11 cellular contexts compared by ENCODE assay signal in the genomic region with DNA sequence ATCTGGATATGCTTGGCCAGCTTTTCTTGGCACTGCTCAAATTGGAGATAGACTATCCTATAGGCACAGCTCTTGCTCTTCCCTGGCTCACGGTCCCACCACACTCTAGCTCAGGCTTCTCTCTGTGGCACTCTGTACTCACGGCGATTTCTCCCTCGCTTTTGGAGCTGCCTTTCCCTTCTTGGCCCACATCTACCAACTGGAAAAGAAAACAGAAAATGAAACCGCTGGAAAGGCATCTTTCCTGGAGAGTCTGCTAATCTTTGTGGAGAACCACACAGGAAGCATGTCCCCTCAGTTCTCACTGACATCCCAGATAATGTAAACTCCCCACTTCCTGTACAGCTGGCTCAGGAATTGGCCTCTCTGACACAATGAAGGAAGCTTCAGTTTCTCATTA.
DNase-seq lines count a peak whose midpoint lies in the region; ATAC-seq, FAIRE-seq and TF ChIP-seq lines count a peak whose summit lies in the region.
"Had no signal": no experiment of that assay in that cellular context is flagged by ENCODE, and none has a peak within 500 bp of the region (broad histone marks: within the 10 kb centered on the region; RNA-seq: fewer than 3 reads in every experiment).

No MANE protein-coding gene starts in this region.

- peak overlapping the region; percentile 63 for H3K9ac ChIP-seq in endothelial cell of umbilical vein (replicated peaks; ENCODE audit: extremely low read depth, insufficient read depth, low read length)

- peak overlapping the region; percentile 91 for H3K4me2 ChIP-seq in endothelial cell of umbilical vein (ENCODE audit: insufficient read depth, low read length)

- DNase-seq in AG08396 (ENCODE audit: low spot score) (peak; percentile 64), NCI-H146 treated with DMSO at 0.1 percent for 48 hours (lab: John Stamatoyannopoulos, UW; ENCODE audit: unreplicated experiment) (peak; percentile 36), endothelial cell of umbilical vein (ENCODE audit: low read depth, low spot score) (peak; percentile 86), nephron progenitor cell (no peak), Calu3 (no peak), NCI-H187 (lab: John Stamatoyannopoulos, UW) (no peak)
- DNase-seq in activated CD4-positive, alpha-beta T cell treated with anti-CD3 and anti-CD28 coated beads, Interleukin-2, amount 50 U/mL, for 1 hour = no peak
- DNase-seq: COR-L47, dorsolateral prefrontal cortex had no signal

- H3K36me3 Mint-ChIP-seq in nephron progenitor cell (ENCODE audit: low read depth) = no peaks in the 10 kb centered on the region
- peaks cover 4% of the 10 kb centered on the region for H3K36me3 Mint-ChIP-seq in Calu3 (ENCODE audit: insufficient read depth, unreplicated experiment)

- TF ChIP-seq POLR2A in endothelial cell of umbilical vein (IDR thresholded peaks at IDR 0.05; ENCODE audit: low read depth, low read length) = peak; percentile 64

- FAIRE-seq in endothelial cell of umbilical vein (lab: Jason Lieb, UNC) = peak; percentile 91

- H3K4me1 ChIP-seq in endothelial cell of umbilical vein (ENCODE audit: control insufficient read depth, extremely low read depth, insufficient read depth, low read length) = peaks cover 31% of the 10 kb centered on the region

- peaks cover 7% of the 10 kb centered on the region for H3K4me1 Mint-ChIP-seq in nephron progenitor cell
- peaks cover 12% of the 10 kb centered on the region for H3K4me1 Mint-ChIP-seq in Calu3 (ENCODE audit: low read depth, unreplicated experiment)

- H3K27me3 ChIP-seq in endothelial cell of umbilical vein (ENCODE audit: control insufficient read depth in 2 of 2, insufficient read depth in 2 of 2, low read length in 2 of 2) = no peaks in the 10 kb centered on the region

- peaks cover 14% of the 10 kb centered on the region for H3K9me3 Mint-ChIP-seq in nephron progenitor cell
- H3K9me3 Mint-ChIP-seq in Calu3 (ENCODE audit: low read depth, unreplicated experiment) = no peaks in the 10 kb centered on the region

- intact Hi-C loops in endothelial cell of umbilical vein (cut with micrococcal nuclease) = loop anchor here (1.0 kb wide), 3 partner anchors 45 to 113 kb away; no protein-coding TSS in a partner anchor
- intact Hi-C loops in Calu3 (cut with micrococcal nuclease; ENCODE audit: unreplicated experiment) = no loop called here

- dilution Hi-C loops in endothelial cell of umbilical vein (cut with MboI; ENCODE audit: extremely low pct_ligation_motif_present, low sequenced_read_pairs) = no loop called here

- peak overlapping the region in 1 of 3 experiments; percentile 52 for H3K4me3 ChIP-seq in endothelial cell of umbilical vein (replicated peaks in 1 of 3; ENCODE audit: insufficient read depth in 1 of 3, low read depth in 1 of 3, low read length in 3 of 3)

- H3K27ac ChIP-seq in endothelial cell of umbilical vein (ENCODE audit: insufficient read depth, low read depth, low read length) = peak overlapping the region; percentile 81
- H3K27ac ChIP-seq: VCaP had no signal

- H3K9me3 ChIP-seq in endothelial cell of umbilical vein (replicated peaks; ENCODE audit: control insufficient read depth, insufficient read depth, low read length) = no peaks in the 10 kb centered on the region

- H3K4me3 Mint-ChIP-seq in nephron progenitor cell (no peak overlapping the region), Calu3 (ENCODE audit: low read depth, unreplicated experiment) (no peak overlapping the region)

- no peaks in the 10 kb centered on the region for H3K9me1 ChIP-seq in endothelial cell of umbilical vein (replicated peaks; ENCODE audit: control insufficient read depth, extremely low read depth, insufficient read depth, low read length)

- no peak for ATAC-seq in HG03378 (IDR thresholded peaks at IDR 0.05; ENCODE audit: unreplicated experiment)

- POLR2A ChIA-PET in endothelial cell of umbilical vein (lab: Charles Lee) = interaction anchor here (0.5 to 0.9 kb wide), 3 partner anchors 18 to 189 kb away, joined by 3 to 8 read pairs (median 7); no protein-coding TSS in a partner anchor

- no peaks in the 10 kb centered on the region for H3K36me3 ChIP-seq in endothelial cell of umbilical vein (ENCODE audit: control insufficient read depth in 2 of 2, extremely low read depth in 1 of 2, insufficient read depth in 2 of 2, low read length in 2 of 2)

- peak overlapping the region; percentile 81 for H2AFZ ChIP-seq in endothelial cell of umbilical vein (ENCODE audit: low read depth, low read length)

- CTCF ChIA-PET in endothelial cell of umbilical vein (lab: Charles Lee) (interaction anchor here (0.6 to 1.5 kb wide), 18 partner anchors 8 to 155 kb away, joined by 3 to 9 read pairs (median 3); no protein-coding TSS in a partner anchor), Calu3 (lab: Charles Lee) (no interaction called here)

- no peaks in the 10 kb centered on the region for H4K20me1 ChIP-seq in endothelial cell of umbilical vein (replicated peaks; ENCODE audit: control insufficient read depth, extremely low read depth, insufficient read depth, low read length)

- H3K79me2 ChIP-seq in endothelial cell of umbilical vein (ENCODE audit: control insufficient read depth, insufficient read depth, low read length) = no peaks in the 10 kb centered on the region

- TF ChIP-seq CTCF in endothelial cell of umbilical vein (IDR thresholded peaks at IDR 0.05; ENCODE audit: extremely low read depth in 1 of 2, insufficient read depth in 1 of 2, low read depth in 1 of 2, low read length in 2 of 2) (no peak), nephron progenitor cell (IDR thresholded peaks at IDR 0.05) (no peak), Calu3 (IDR thresholded peaks at IDR 0.05; ENCODE audit: unreplicated experiment) (no peak)

- peak overlapping the region; percentile 57 for H3K27ac Mint-ChIP-seq in nephron progenitor cell
- H3K27ac Mint-ChIP-seq in Calu3 (ENCODE audit: unreplicated experiment) = no peak overlapping the region

- BruUV-seq in endothelial cell of umbilical vein (replicated peaks; lab: Mats Ljungman, UMichigan) = no TSS peak
- BruUV-seq in Calu3 (replicated peaks; lab: Mats Ljungman, UMichigan) = no TSS peak

- H3K27me3 Mint-ChIP-seq in nephron progenitor cell (ENCODE audit: low read depth, poor library complexity) (peaks cover 11% of the 10 kb centered on the region), Calu3 (ENCODE audit: unreplicated experiment) (no peaks in the 10 kb centered on the region)

TF ChIP-seq in endothelial cell of umbilical vein, 7 proteins besides CTCF, POLR2A, EP300 and RAD21:
- peak; percentile 24 for TF ChIP-seq JUN (IDR thresholded peaks at IDR 0.05; ENCODE audit: borderline replicate concordance, insufficient read depth, insufficient read length, low read depth)
- TF ChIP-seq MYC (IDR thresholded peaks at IDR 0.05; ENCODE audit: low read depth, low read length) = no peak
- peak; percentile 92 for TF ChIP-seq GATA2 (IDR thresholded peaks at IDR 0.05; ENCODE audit: insufficient read depth, insufficient read length, low read depth, low read length)
- TF ChIP-seq POLR2AphosphoS5 (IDR thresholded peaks at IDR 0.05; ENCODE audit: insufficient read depth, low read depth, low read length) = peak; percentile 94
- TF ChIP-seq FOS (IDR thresholded peaks at IDR 0.05; ENCODE audit: borderline replicate concordance, insufficient read depth, low read length) = peak; percentile 63
- TF ChIP-seq, protein P1, sequence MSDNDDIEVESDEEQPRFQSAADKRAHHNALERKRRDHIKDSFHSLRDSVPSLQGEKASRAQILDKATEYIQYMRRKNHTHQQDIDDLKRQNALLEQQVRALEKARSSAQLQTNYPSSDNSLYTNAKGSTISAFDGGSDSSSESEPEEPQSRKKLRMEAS (IDR thresholded peaks at IDR 0.05; ENCODE audit: insufficient read depth, insufficient read length) = no peak
- no peak for TF ChIP-seq EZH2 (IDR thresholded peaks at IDR 0.05; ENCODE audit: borderline replicate concordance, low read depth, low read length, severe bottlenecking)

Comparison
In these comparisons a context has a peak if more than half of its experiments do, and no peak if none do; other contexts are left out.
1. DNase-seq: peak in AG08396 (single experiment), NCI-H146 treated with DMSO at 0.1 percent for 48 hours (single experiment) and endothelial cell of umbilical vein (single experiment); none in nephron progenitor cell (single experiment), Calu3 (single experiment), activated CD4-positive, alpha-beta T cell treated with anti-CD3 and anti-CD28 coated beads, Interleukin-2, amount 50 U/mL, for 1 hour (single experiment) and NCI-H187 (0 of 2).